28 cellular contexts compared by ENCODE assay signal in genomic region chr22:17135153-17135760, GRCh38. TPM values are rescaled to one million over a fixed set of nuclear protein-coding genes. Genes with fewer than 3 reads are reported as not detected.
"Had no signal": no experiment of that assay in that cellular context is flagged by ENCODE, and none has a peak within 500 bp of the region (broad histone marks: within the 10 kb centered on the region; RNA-seq: fewer than 3 reads in every experiment).

No MANE protein-coding gene starts in this region.

- DNase-seq: activated CD4-positive, alpha-beta T cell treated with anti-CD3 and anti-CD28 coated beads, Interleukin-2, amount 50 U/mL, for 1 hour; activated CD8-positive, alpha-beta memory T cell treated with anti-CD3 and anti-CD28 coated beads, Interleukin-2, amount 10 ng/mL, durations not matched to agents 7 days and 5 days; activated CD8-positive, alpha-beta T cell treated with anti-CD3 and anti-CD28 coated beads for 36 hours; activated effector memory CD4-positive, alpha-beta T cell treated with Interleukin-2 at 50 U/mL for 16 hours; activated naive CD4-positive, alpha-beta T cell treated with anti-CD3 and anti-CD28 coated beads for 36 hours; activated naive CD8-positive, alpha-beta T cell treated with anti-CD3 and anti-CD28 coated beads, Interleukin-2, amount 10 ng/mL, durations not matched to agents 7 days and 5 days; activated T-cell treated with anti-CD3 and anti-CD28 coated beads, Interleukin-2, amount 50 U/mL, for 72 hours; amniotic stem cell; central memory CD4-positive, alpha-beta T cell; endodermal cell; esophagus squamous epithelium; foreskin melanocyte; heart right ventricle; lower lobe of right lung; mesenchymal stem cell; naive thymus-derived CD8-positive, alpha-beta T cell; right lobe of liver; stimulated activated CD4-positive, alpha-beta T cell treated with anti-CD3 and anti-CD28 coated beads, Interleukin-4, amount 100 ng/mL, for 4 hours; stimulated activated naive B cell treated with anti-CD40 and anti-IgM and Interleukin-4, amounts not matched to agents 10 μg/mL and 1 μg/mL and 100 μg/mL, for 72 hours; stomach; tibial artery; upper lobe of right lung had no signal

- ATAC-seq: activated CD8-positive, alpha-beta memory T cell treated with anti-CD3 and anti-CD28 coated beads, Interleukin-2, amount 10 ng/mL, durations not matched to agents 7 days and 5 days; activated CD8-positive, alpha-beta T cell treated with anti-CD3 and anti-CD28 coated beads for 36 hours; activated T-cell treated with anti-CD3 and anti-CD28 coated beads, Interleukin-2, amount 50 U/mL, for 72 hours; heart right ventricle; left lobe of liver; lower lobe of right lung; naive thymus-derived CD8-positive, alpha-beta T cell; stimulated activated naive B cell treated with anti-CD40 and anti-IgM and Interleukin-4, amounts not matched to agents 10 μg/mL and 1 μg/mL and 100 μg/mL, for 72 hours; upper lobe of right lung had no signal

- H3K27me3 Mint-ChIP-seq: activated CD8-positive, alpha-beta memory T cell treated with anti-CD3 and anti-CD28 coated beads, Interleukin-2, amount 10 ng/mL, durations not matched to agents 7 days and 5 days; activated CD8-positive, alpha-beta T cell treated with anti-CD3 and anti-CD28 coated beads for 36 hours; activated naive CD8-positive, alpha-beta T cell treated with anti-CD3 and anti-CD28 coated beads, Interleukin-2, amount 10 ng/mL, durations not matched to agents 7 days and 5 days; dendritic cell treated with granulocyte-macrophage colony-stimulating factor and Interleukin-4, amounts not matched to agents 40 ng/mL and 50 ng/mL, for 4 days; naive thymus-derived CD8-positive, alpha-beta T cell; progenitor cell of endocrine pancreas; stimulated activated naive B cell treated with anti-CD40 and anti-IgM and Interleukin-4, amounts not matched to agents 10 μg/mL and 1 μg/mL and 100 μg/mL, for 72 hours had no signal

- H3K4me1 ChIP-seq: esophagus squamous epithelium, lower lobe of right lung, right lobe of liver, stomach, tibial artery, upper lobe of right lung had no signal

- H3K4me3 ChIP-seq: esophagus squamous epithelium, heart right ventricle, lower lobe of right lung, right lobe of liver, skin epidermis, stomach, tibial artery, upper lobe of right lung had no signal

- H3K4me1 Mint-ChIP-seq: activated naive CD8-positive, alpha-beta T cell treated with anti-CD3 and anti-CD28 coated beads, Interleukin-2, amount 10 ng/mL, durations not matched to agents 7 days and 5 days; endodermal cell had no signal

- H3K27ac ChIP-seq: epithelial cell of prostate, esophagus squamous epithelium, heart right ventricle, lower lobe of right lung, neutrophil, right lobe of liver, skin epidermis, stomach, tibial artery, upper lobe of right lung had no signal

- H3K27me3 ChIP-seq: esophagus squamous epithelium, heart right ventricle, neutrophil, right lobe of liver, stomach, tibial artery, upper lobe of right lung had no signal

- H3K9me3 ChIP-seq: esophagus squamous epithelium, heart right ventricle, lower lobe of right lung, neutrophil, right lobe of liver, stomach, tibial artery, upper lobe of right lung had no signal

- H3K9me3 Mint-ChIP-seq: activated CD8-positive, alpha-beta T cell treated with anti-CD3 and anti-CD28 coated beads for 36 hours; activated naive CD4-positive, alpha-beta T cell treated with anti-CD3 and anti-CD28 coated beads for 36 hours; activated naive CD8-positive, alpha-beta T cell treated with anti-CD3 and anti-CD28 coated beads, Interleukin-2, amount 10 ng/mL, durations not matched to agents 7 days and 5 days; activated T-cell treated with anti-CD3 and anti-CD28 coated beads, Interleukin-2, amount 50 U/mL, for 72 hours; dendritic cell treated with granulocyte-macrophage colony-stimulating factor and Interleukin-4, amounts not matched to agents 40 ng/mL and 50 ng/mL, for 4 days; endodermal cell; naive thymus-derived CD8-positive, alpha-beta T cell; stimulated activated naive B cell treated with anti-CD40 and anti-IgM and Interleukin-4, amounts not matched to agents 10 μg/mL and 1 μg/mL and 100 μg/mL, for 72 hours had no signal

- H3K36me3 ChIP-seq: neutrophil had no signal

- H3K27ac Mint-ChIP-seq: activated CD8-positive, alpha-beta memory T cell treated with anti-CD3 and anti-CD28 coated beads, Interleukin-2, amount 10 ng/mL, durations not matched to agents 7 days and 5 days; activated CD8-positive, alpha-beta T cell treated with anti-CD3 and anti-CD28 coated beads for 36 hours; activated naive CD4-positive, alpha-beta T cell treated with anti-CD3 and anti-CD28 coated beads for 36 hours; activated naive CD8-positive, alpha-beta T cell treated with anti-CD3 and anti-CD28 coated beads, Interleukin-2, amount 10 ng/mL, durations not matched to agents 7 days and 5 days; activated T-cell treated with anti-CD3 and anti-CD28 coated beads, Interleukin-2, amount 50 U/mL, for 72 hours; dendritic cell treated with granulocyte-macrophage colony-stimulating factor and Interleukin-4, amounts not matched to agents 40 ng/mL and 50 ng/mL, for 4 days; endodermal cell; progenitor cell of endocrine pancreas; stimulated activated naive B cell treated with anti-CD40 and anti-IgM and Interleukin-4, amounts not matched to agents 10 μg/mL and 1 μg/mL and 100 μg/mL, for 72 hours had no signal

- H3K4me3 Mint-ChIP-seq: activated CD8-positive, alpha-beta memory T cell treated with anti-CD3 and anti-CD28 coated beads, Interleukin-2, amount 10 ng/mL, durations not matched to agents 7 days and 5 days; activated CD8-positive, alpha-beta T cell treated with anti-CD3 and anti-CD28 coated beads for 36 hours; activated naive CD4-positive, alpha-beta T cell treated with anti-CD3 and anti-CD28 coated beads for 36 hours; activated naive CD8-positive, alpha-beta T cell treated with anti-CD3 and anti-CD28 coated beads, Interleukin-2, amount 10 ng/mL, durations not matched to agents 7 days and 5 days; activated T-cell treated with anti-CD3 and anti-CD28 coated beads, Interleukin-2, amount 50 U/mL, for 72 hours; dendritic cell treated with granulocyte-macrophage colony-stimulating factor and Interleukin-4, amounts not matched to agents 40 ng/mL and 50 ng/mL, for 4 days; endodermal cell; naive thymus-derived CD8-positive, alpha-beta T cell; stimulated activated naive B cell treated with anti-CD40 and anti-IgM and Interleukin-4, amounts not matched to agents 10 μg/mL and 1 μg/mL and 100 μg/mL, for 72 hours had no signal

RNA-seq across cellular contexts. Expression of gene TMEM121B, which starts 14.1 kb away (rescaled TPM):
- total RNA-seq: activated CD8-positive, alpha-beta memory T cell treated with anti-CD3 and anti-CD28 coated beads, Interleukin-2, amount 10 ng/mL, durations not matched to agents 7 days and 5 days had no signal
- polyA plus RNA-seq: naive thymus-derived CD8-positive, alpha-beta T cell had no signal
